ENCODE assay signal across 8 cellular contexts in genomic region chr3:41893977-41894376, GRCh38.
DNase-seq lines count a peak whose midpoint lies in the region; ATAC-seq, FAIRE-seq and TF ChIP-seq lines count a peak whose summit lies in the region.

No MANE protein-coding gene starts in this region.

- no peak for DNase-seq in BJ (ENCODE audit: low read depth)
- DNase-seq in GM13977 (ENCODE audit: low spot score), result peak; percentile 39
- peak; percentile 67 for DNase-seq in RKO (ENCODE audit: low spot score)
- DNase-seq in fibroblast of mammary gland (ENCODE audit: low read depth), result peak; percentile 66
- DNase-seq in putamen (ENCODE audit: low spot score), result peak; percentile 21
- DNase-seq in GM12891 (ENCODE audit: insufficient read length, low spot score), result no peak

- FAIRE-seq in GM12891 (lab: Jason Lieb, UNC), result no peak

- H3K36me3 ChIP-seq in BJ (ENCODE audit: control insufficient read depth, insufficient read depth, low read length), result no peaks in the 10 kb centered on the region

- peak; percentile 46 for TF ChIP-seq CTCF in BJ (IDR thresholded peaks at IDR 0.05; ENCODE audit: insufficient read depth, low read depth, low read length)
- peak; percentile 45 for TF ChIP-seq CTCF in GM13977 (IDR thresholded peaks at IDR 0.05; ENCODE audit: extremely low read depth, insufficient read depth, missing control alignments)
- TF ChIP-seq CTCF in fibroblast of mammary gland (conservative IDR thresholded peaks at IDR 0.05; ENCODE audit: control insufficient read depth, insufficient read depth, low read depth, low read length), result peak; percentile 44

- POLR2A ChIA-PET in BJ (lab: Charles Lee), result no interaction called here

- H3K4me3 ChIP-seq in BJ (ENCODE audit: low read depth, low read length) (no peak overlapping the region), fibroblast of mammary gland (ENCODE audit: control insufficient read depth, low read depth, low read length) (no peak overlapping the region)

- no peaks in the 10 kb centered on the region for H3K27me3 ChIP-seq in BJ (ENCODE audit: control insufficient read depth, insufficient read depth, low read length)

- ATAC-seq in HG03520 (IDR thresholded peaks at IDR 0.05; ENCODE audit: unreplicated experiment) (no peak), esophagus mucosa (no peak)

- CTCF ChIA-PET in BJ (lab: Yijun Ruan, JAX), result interaction anchor here (1.7 to 7.0 kb wide), 3 partner anchors 206 to 297 kb away, joined by 3 to 50 read pairs (median 32); no protein-coding TSS in a partner anchor

- no peak for TF ChIP-seq POLR2A in GM12891 (IDR thresholded peaks at IDR 0.05; ENCODE audit: low read depth, low read length)

- in situ Hi-C loops in GM13977 (cut with MboI; ENCODE audit: low pct_unique_long_range_greater_than_20kb, low sequenced_read_pairs, unreplicated experiment), result loop anchor here (5.0 to 25.0 kb wide), 2 partner anchors 203 to 1582 kb away; partner anchors contain the start of gene EIF1B

TF ChIP-seq in GM12891, 5 proteins besides CTCF, POLR2A, EP300 and RAD21:
- TF ChIP-seq POU2F2 (IDR thresholded peaks at IDR 0.05; ENCODE audit: low read depth, low read length) (no peak), TAF1 (IDR thresholded peaks at IDR 0.05; ENCODE audit: low read depth, low read length) (no peak), PAX5 (IDR thresholded peaks at IDR 0.05; ENCODE audit: insufficient read depth, low read length, severe bottlenecking) (no peak)
TF ChIP-seq in GM12891: peak in this region for 0.

Comparison
In these comparisons a context has a peak if more than half of its experiments do, and no peak if none do; other contexts are left out.
1. DNase-seq: peak in GM13977 (single experiment), RKO (single experiment), fibroblast of mammary gland (single experiment) and putamen (single experiment); none in BJ (single experiment) and GM12891 (single experiment).
2. Peak in every context shown above with its lines, with median percentiles within 50 percentile points of each other: CTCF ChIP-seq.